ENCODE assay signal across 1 cellular context in the genomic region with DNA sequence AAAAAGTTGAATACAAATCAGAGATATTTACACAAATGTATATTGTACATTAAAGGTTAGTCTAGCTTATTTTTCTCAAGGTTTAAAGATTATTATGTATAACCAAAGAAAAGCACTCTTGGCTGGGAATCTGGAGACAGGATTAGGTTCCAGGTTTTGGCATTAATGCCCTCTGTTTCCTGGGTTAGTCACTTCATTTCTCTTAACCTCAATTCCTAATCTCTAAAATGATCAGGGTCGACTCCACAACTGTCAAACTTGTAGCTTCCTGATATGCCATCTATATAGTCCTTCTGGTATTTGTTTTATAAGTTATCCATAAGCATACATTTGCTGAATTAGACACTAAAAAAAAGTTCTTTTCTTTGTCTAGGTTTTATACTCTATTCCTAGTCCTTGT.
TF ChIP-seq lines count a peak whose summit lies in the region.

No MANE protein-coding gene starts in this region.

TF ChIP-seq in liver, 16 proteins besides CTCF, POLR2A, EP300 and RAD21 (continued from another document):
- no peak for TF ChIP-seq REST (IDR thresholded peaks at IDR 0.05)
- TF ChIP-seq SP1 (IDR thresholded peaks at IDR 0.05): no peak
- TF ChIP-seq GABPA (IDR thresholded peaks at IDR 0.05 in 1 of 2, conservative IDR thresholded peaks at IDR 0.05 in 1 of 2): no peak
- no peak for TF ChIP-seq JUND (IDR thresholded peaks at IDR 0.05)
- no peak for TF ChIP-seq ATF3 (IDR thresholded peaks at IDR 0.05)
- no peak for TF ChIP-seq YY1 (IDR thresholded peaks at IDR 0.05)
- TF ChIP-seq FOXA2 (IDR thresholded peaks at IDR 0.05): no peak
